1 cellular context compared by ENCODE assay signal in genomic region chr6:99446076-99446475, GRCh38.
TF ChIP-seq lines count a peak whose summit lies in the region.

No MANE protein-coding gene starts in this region.

TF ChIP-seq in GM12878, 131 proteins besides CTCF, POLR2A, EP300 and RAD21:
- TF ChIP-seq PAX5 (IDR thresholded peaks at IDR 0.05; ENCODE audit: borderline replicate concordance, low read depth, low read length) (no peak), NFIC (IDR thresholded peaks at IDR 0.05; ENCODE audit: low read depth, low read length) (no peak), RBBP5 (conservative IDR thresholded peaks at IDR 0.05) (no peak), JUNB (IDR thresholded peaks at IDR 0.05) (0 out of 2 replicates have a peak, but pooled peaks have one; percentile 21)
